2 cellular contexts compared by ENCODE assay signal in genomic region chr9:132857601-132858342, GRCh38.
TF ChIP-seq lines count a peak whose summit lies in the region.

No MANE protein-coding gene starts in this region.

TF ChIP-seq in HEK293, 187 proteins besides CTCF, POLR2A, EP300 and RAD21 (continued from another document and continues in another):
- no peak for TF ChIP-seq ZNF518A (tag by site-specific recombination; conservative IDR thresholded peaks at IDR 0.05; ENCODE audit: low read depth)
- peak; percentile 99 for TF ChIP-seq ZIC2 (tag by site-specific recombination; IDR thresholded peaks at IDR 0.05)
- TF ChIP-seq ZNF433 (tag by site-specific recombination; IDR thresholded peaks at IDR 0.05; ENCODE audit: low read depth) = no peak
- peak; percentile 34; the same call in 1 of the 2 replicates for TF ChIP-seq ZBTB8A (tag by site-specific recombination; IDR thresholded peaks at IDR 0.05)
- TF ChIP-seq BCL11B (tag by site-specific recombination; IDR thresholded peaks at IDR 0.05; ENCODE audit: low read depth) = 0 out of 2 replicates have a peak, but pooled peaks have one; percentile 52
- TF ChIP-seq OSR2 (tag by site-specific recombination; IDR thresholded peaks at IDR 0.05) = peak; percentile 97
- peak; percentile 99 for TF ChIP-seq ZNF394 (tag by site-specific recombination; IDR thresholded peaks at IDR 0.05; ENCODE audit: borderline replicate concordance)
- no peak for TF ChIP-seq ZFP3 (tag by site-specific recombination; IDR thresholded peaks at IDR 0.05; ENCODE audit: low read depth)
- no peak for TF ChIP-seq SP3 (tag by site-specific recombination; IDR thresholded peaks at IDR 0.05)
- TF ChIP-seq ZNF76 (tag by site-specific recombination; IDR thresholded peaks at IDR 0.05; ENCODE audit: borderline replicate concordance, low read depth) = no peak
- TF ChIP-seq PATZ1 (tag by site-specific recombination; IDR thresholded peaks at IDR 0.05) = peak; percentile 60
- TF ChIP-seq GLI2 (tag by site-specific recombination; IDR thresholded peaks at IDR 0.05; ENCODE audit: borderline replicate concordance, low read depth) = no peak
- no peak for TF ChIP-seq BCL6B (tag by site-specific recombination; IDR thresholded peaks at IDR 0.05)
- TF ChIP-seq ATF2 (tag by site-specific recombination; IDR thresholded peaks at IDR 0.05; ENCODE audit: low read depth) = no peak
- TF ChIP-seq ZNF677 (tag by site-specific recombination; IDR thresholded peaks at IDR 0.05) = no peak
- TF ChIP-seq ZSCAN4 (tag by site-specific recombination; IDR thresholded peaks at IDR 0.05) = no peak

TF ChIP-seq in GM12878, 131 proteins besides CTCF, POLR2A, EP300 and RAD21 (continued from another document):
- TF ChIP-seq ZBTB33 (IDR thresholded peaks at IDR 0.05) = peak; percentile 43; the same call in 1 of the 2 replicates
